Comparison of ENCODE assay signal across 25 cellular contexts in the genomic region with DNA sequence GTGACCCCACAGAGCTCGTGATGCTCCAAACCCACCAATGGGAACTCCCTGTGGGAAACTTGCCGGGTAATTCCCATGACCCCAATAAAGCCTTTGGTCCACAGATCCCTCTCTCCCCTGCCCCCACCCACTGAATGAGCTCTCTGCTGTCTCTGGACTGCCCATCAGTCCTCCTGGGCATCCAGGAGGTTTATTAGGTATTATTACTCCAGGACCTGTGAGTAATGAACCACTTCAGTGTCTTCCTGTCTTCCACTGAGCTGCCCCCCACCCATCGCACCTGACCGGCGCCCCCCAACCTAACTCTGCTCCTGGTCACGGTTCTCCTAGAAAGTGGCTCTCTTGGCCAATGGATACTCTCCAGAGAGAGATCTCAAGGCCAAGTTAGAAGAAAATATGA. TPM values are rescaled to one million over a fixed set of nuclear protein-coding genes. Genes with fewer than 3 reads are reported as not detected.
A peak's percentile ranks its signal among the peaks of the same experiment; 100 is the strongest.
DNase-seq lines count a peak whose midpoint lies in the region; ATAC-seq and TF ChIP-seq lines count a peak whose summit lies in the region.
"Had no signal": no experiment of that assay in that cellular context is flagged by ENCODE, and none has a peak within 500 bp of the region (broad histone marks: within the 10 kb centered on the region; RNA-seq: fewer than 3 reads in every experiment).

No MANE protein-coding gene starts in this region.

- CTCF ChIA-PET in HEK293 (lab: Yijun Ruan, JAX) = interaction anchor here (0.5 to 4.3 kb wide), 6 partner anchors 12 to 136 kb away, joined by 3 to 32 read pairs (median 5); no protein-coding TSS in a partner anchor
- CTCF ChIA-PET in IMR-90 (lab: Yijun Ruan, JAX) = no interaction called here

- H3K4me1 ChIP-seq in HEK293 (ENCODE audit: control insufficient read depth, insufficient read depth, low read length) = no peaks in the 10 kb centered on the region
- H3K4me1 ChIP-seq in IMR-90 (ENCODE audit: control insufficient read depth, insufficient read depth, low read length) = no peaks in the 10 kb centered on the region; the same call in 1 of the 2 replicates
- peaks cover 3% of the 10 kb centered on the region for H3K4me1 ChIP-seq in mesenchymal stem cell (ENCODE audit: control insufficient read depth, insufficient read depth, low read depth, low read length)
- no peaks in the 10 kb centered on the region for H3K4me1 ChIP-seq in spleen
- H3K4me1 ChIP-seq in suprapubic skin = no peaks in the 10 kb centered on the region
- H3K4me1 ChIP-seq: BE2C, BLaER1 had no signal

- ATAC-seq in IMR-90 (ENCODE audit: low read depth) (no peak), GM19452 (IDR thresholded peaks at IDR 0.05; ENCODE audit: unreplicated experiment) (no peak)
- ATAC-seq: GM12878 had no signal

- no peak overlapping the region for H3K9ac ChIP-seq in IMR-90 (ENCODE audit: low read depth, low read length)
- no peak overlapping the region for H3K9ac ChIP-seq in mesenchymal stem cell (ENCODE audit: low read length)
- H3K9ac ChIP-seq: BLaER1 had no signal

- no peak for TF ChIP-seq RAD21 in IMR-90 (IDR thresholded peaks at IDR 0.05; ENCODE audit: low read length)

- H2AFZ ChIP-seq in IMR-90 (replicated peaks; ENCODE audit: low read length, poor library complexity) (no peak overlapping the region), mesenchymal stem cell (ENCODE audit: low read depth, low read length) (no peak overlapping the region)

- H3K27me3 ChIP-seq in IMR-90 (ENCODE audit: control insufficient read depth, insufficient read depth, low read length) (peaks cover 13% of the 10 kb centered on the region), mesenchymal stem cell (ENCODE audit: control insufficient read depth in 1 of 2, insufficient read depth in 1 of 2, low read length in 2 of 2) (peaks cover 0 to 40% of the 10 kb centered on the region in 2 experiments), spleen (replicated peaks in 1 of 7) (peaks cover 0 to 12% (median 0%) of the 10 kb centered on the region in 7 donors), suprapubic skin (no peaks in the 10 kb centered on the region)
- H3K27me3 ChIP-seq: BE2C, BLaER1 had no signal

- no peak overlapping the region for H2BK5ac ChIP-seq in IMR-90 (ENCODE audit: low read depth, low read length, poor library complexity, severe bottlenecking)
- no peak overlapping the region for H2BK5ac ChIP-seq in mesenchymal stem cell (ENCODE audit: low read depth, low read length, poor library complexity, severe bottlenecking)

- dilution Hi-C loops in IMR-90 (cut with HindIII; ENCODE audit: low sequenced_read_pairs, unreplicated experiment) = no loop called here

- no peaks in the 10 kb centered on the region for H4K20me1 ChIP-seq in IMR-90 (ENCODE audit: insufficient read depth, low read length)
- H4K20me1 ChIP-seq: BLaER1 had no signal

- H3K18ac ChIP-seq in IMR-90 (ENCODE audit: low read depth, low read length) (no peak overlapping the region), mesenchymal stem cell (ENCODE audit: low read depth in 1 of 2, low read length in 2 of 2) (no peak overlapping the region)

- H2BK12ac ChIP-seq in mesenchymal stem cell (ENCODE audit: low read length in 2 of 2) = peak overlapping the region in 1 of 2 experiments; percentile 31

- H3K36me3 ChIP-seq in HEK293 (ENCODE audit: control insufficient read depth in 2 of 2, insufficient read depth in 1 of 2, low read length in 2 of 2) (no peaks in the 10 kb centered on the region), IMR-90 (ENCODE audit: control insufficient read depth, insufficient read depth, low read length) (no peaks in the 10 kb centered on the region), mesenchymal stem cell (ENCODE audit: control insufficient read depth in 1 of 2, insufficient read depth in 2 of 2, low read depth in 1 of 2, low read length in 2 of 2) (no peaks in the 10 kb centered on the region), spleen (no peaks in the 10 kb centered on the region), suprapubic skin (no peaks in the 10 kb centered on the region)
- H3K36me3 ChIP-seq: BE2C, BLaER1 had no signal

- H2AK5ac ChIP-seq in IMR-90 (ENCODE audit: low read depth, low read length) (no peak overlapping the region), mesenchymal stem cell (ENCODE audit: low read length, severe bottlenecking) (no peak overlapping the region)

- H4K8ac ChIP-seq in IMR-90 (ENCODE audit: low read depth in 2 of 2, low read length in 2 of 2) = no peak overlapping the region
- H4K8ac ChIP-seq in mesenchymal stem cell (ENCODE audit: low read length) = peak overlapping the region; percentile 4

- POLR2A ChIA-PET in HEK293 (lab: Yijun Ruan, JAX) = interaction anchor here (0.9 kb wide), 1 partner anchor 8 kb away, joined by 3 read pairs; no protein-coding TSS in a partner anchor
- POLR2A ChIA-PET in IMR-90 (lab: Charles Lee; ENCODE audit: unreplicated experiment) = no interaction called here

- DNase-seq in IMR-90 = no peak
- no peak for DNase-seq in mesenchymal stem cell
- DNase-seq in spleen = peak; percentile 41
- DNase-seq in inferior parietal cortex (ENCODE audit: extremely low spot score) = no peak
- DNase-seq in suprapubic skin (ENCODE audit: low spot score in 2 of 2) = no peak
- DNase-seq: 8988T; ACHN; BE2C; C1 segment of cervical spinal cord; CD4-positive, alpha-beta memory T cell; CD4-positive, CD25-positive, alpha-beta regulatory T cell; CD8-positive, alpha-beta memory T cell; COR-L47; DMS 273 treated with DMSO at 0.1 percent for 48 hours; DMS153; DMS79; DND-41; EL; GDM1 had no signal

- H3K4ac ChIP-seq in IMR-90 (ENCODE audit: low read depth, low read length) = no peak overlapping the region
- H3K4ac ChIP-seq in mesenchymal stem cell (ENCODE audit: low read depth in 1 of 2, low read length in 2 of 2) = no peak overlapping the region

- no peak overlapping the region for H2BK20ac ChIP-seq in IMR-90 (ENCODE audit: low read depth, low read length)

- peak overlapping the region; percentile 34 for H2AK9ac ChIP-seq in IMR-90 (replicated peaks; ENCODE audit: low read depth, low read length, poor library complexity)

- H3K56ac ChIP-seq in IMR-90 (ENCODE audit: extremely low read depth, insufficient read depth, low read length) = no peak overlapping the region

- in situ Hi-C loops in IMR-90 (cut with MboI; ENCODE audit: low sequenced_read_pairs) = no loop called here

- H3K23ac ChIP-seq in IMR-90 (ENCODE audit: low read depth, low read length) (no peak overlapping the region), mesenchymal stem cell (ENCODE audit: low read length in 2 of 2) (no peak overlapping the region)

- H3K4me2 ChIP-seq in IMR-90 (ENCODE audit: low read depth, low read length) (no peak overlapping the region), mesenchymal stem cell (ENCODE audit: low read length, poor library complexity, severe bottlenecking) (no peak overlapping the region)
- H3K4me2 ChIP-seq: BLaER1 had no signal

- intact Hi-C loops in IMR-90 (cut with micrococcal nuclease) = loop anchor here (10.0 kb wide), 1 partner anchor 1921 kb away; no protein-coding TSS in a partner anchor
- intact Hi-C loops in spleen (cut with DNase I; ENCODE audit: low total_unique reads) = no loop called here

- no TSS peak for BruUV-seq in IMR-90 (replicated peaks; lab: Mats Ljungman, UMichigan)

- H3K79me1 ChIP-seq in IMR-90 (ENCODE audit: low read depth in 1 of 2, low read length in 2 of 2) = no peaks in the 10 kb centered on the region
- H3K79me1 ChIP-seq in mesenchymal stem cell (replicated peaks; ENCODE audit: low read length, poor library complexity, severe bottlenecking) = no peaks in the 10 kb centered on the region

- H3K27ac ChIP-seq in HEK293 (ENCODE audit: extremely low read depth, low read depth, low read length) (no peak overlapping the region), IMR-90 (ENCODE audit: insufficient read depth, low read length) (no peak overlapping the region), mesenchymal stem cell (ENCODE audit: low read length, poor library complexity, severe bottlenecking) (no peak overlapping the region), spleen (no peak overlapping the region), suprapubic skin (no peak overlapping the region)
- H3K27ac ChIP-seq: BLaER1 had no signal

- WGBS in IMR-90 (ENCODE audit: extremely low coverage in 2 of 2, insufficient read length in 1 of 2), 2 experiments = no CpG with 5 or more reads among the region's 6 CpGs
- 86% methylated on average over 6 of the region's 6 CpGs for WGBS in mesenchymal stem cell
- 79 to 94% (median 90%) methylated on average over 5 to 6 of the region's 6 CpGs for WGBS in spleen, 5 donors
- WGBS in suprapubic skin = 89% methylated on average over 6 of the region's 6 CpGs

- no peaks in the 10 kb centered on the region for H3K9me3 ChIP-seq in HEK293 (ENCODE audit: control insufficient read depth, insufficient read depth, low read depth, low read length)
- H3K9me3 ChIP-seq in IMR-90 (ENCODE audit: control insufficient read depth, insufficient read depth, low read length) = no peaks in the 10 kb centered on the region
- no peaks in the 10 kb centered on the region for H3K9me3 ChIP-seq in mesenchymal stem cell (ENCODE audit: control insufficient read depth, low read length)
- H3K9me3 ChIP-seq in spleen = peaks cover 0 to 4% (median 0%) of the 10 kb centered on the region in 8 donors
- H3K9me3 ChIP-seq in suprapubic skin = no peaks in the 10 kb centered on the region
- H3K9me3 ChIP-seq: BE2C had no signal

- H4K91ac ChIP-seq in IMR-90 (ENCODE audit: insufficient read depth, low read depth, low read length) (no peak overlapping the region), mesenchymal stem cell (ENCODE audit: low read length) (peak overlapping the region; percentile 25)

- 0 out of 2 replicates have a peak, but pooled peaks cover 2% of the 10 kb centered on the region for H3K9me1 ChIP-seq in IMR-90 (ENCODE audit: insufficient read depth, low read length)

- H3K14ac ChIP-seq in IMR-90 (replicated peaks; ENCODE audit: low read depth, low read length) (no peak overlapping the region), mesenchymal stem cell (ENCODE audit: low read length in 2 of 2) (no peak overlapping the region)

- no peak overlapping the region for H2BK120ac ChIP-seq in IMR-90 (ENCODE audit: low read depth, low read length)
- no peak overlapping the region for H2BK120ac ChIP-seq in mesenchymal stem cell (ENCODE audit: low read depth, low read length)

- TF ChIP-seq POLR2A in IMR-90 (IDR thresholded peaks at IDR 0.05; ENCODE audit: low read depth, low read length) = no peak
- no peak for TF ChIP-seq POLR2A in spleen (IDR thresholded peaks at IDR 0.05)
- no peak for TF ChIP-seq POLR2A in suprapubic skin (IDR thresholded peaks at IDR 0.05)

- no peak overlapping the region for H3K4me3 ChIP-seq in HEK293 (ENCODE audit: low read depth, low read length)
- H3K4me3 ChIP-seq in IMR-90 (ENCODE audit: insufficient read depth, low read depth, low read length) = no peak overlapping the region
- H3K4me3 ChIP-seq in mesenchymal stem cell (ENCODE audit: insufficient read depth in 1 of 2, low read depth in 1 of 2, low read length in 2 of 2) = no peak overlapping the region
- no peak overlapping the region for H3K4me3 ChIP-seq in spleen
- H3K4me3 ChIP-seq in suprapubic skin = no peak overlapping the region
- H3K4me3 ChIP-seq: BLaER1, GM12878 had no signal

- no peak for TF ChIP-seq EP300 in suprapubic skin (IDR thresholded peaks at IDR 0.05)

- TF ChIP-seq CTCF in HEK293 (tag by site-specific recombination; IDR thresholded peaks at IDR 0.05) (no peak), IMR-90 (conservative IDR thresholded peaks at IDR 0.05; ENCODE audit: low read depth, low read length) (no peak), spleen (IDR thresholded peaks at IDR 0.05 in 8 of 11, conservative IDR thresholded peaks at IDR 0.05 in 3 of 11) (no peak), suprapubic skin (IDR thresholded peaks at IDR 0.05) (no peak)

- no peak overlapping the region for H4K5ac ChIP-seq in IMR-90 (ENCODE audit: low read depth, low read length)

- H2BK15ac ChIP-seq in IMR-90 (ENCODE audit: low read depth, low read length) (no peak overlapping the region), mesenchymal stem cell (ENCODE audit: low read depth, poor library complexity, severe bottlenecking) (no peak overlapping the region)

RNA-seq across cellular contexts. Expression of gene DNAH17, which starts 28.7 kb away (rescaled TPM):
- total RNA-seq in IMR-90 (2012; rRNA removed) = not detected in 2 replicates
- not detected in 2 replicates for polyA plus RNA-seq in IMR-90 (2012; rRNA removed)
- polyA plus RNA-seq in IMR-90 (2012; cell fraction: cytosol; rRNA removed) = not detected in 2 replicates
- not detected in 2 replicates for polyA plus RNA-seq in IMR-90 (2012; cell fraction: nucleus; rRNA removed; ENCODE audit: low replicate concordance)
- polyA plus RNA-seq in mesenchymal stem cell (2013, experiment 1 of 2) = 0.06 TPM
- polyA plus RNA-seq in mesenchymal stem cell (2013, experiment 2 of 2) = 0.01 TPM
- total RNA-seq in spleen = 1 to 10 TPM in 1 of 7 donors, under 1 TPM in 5, not detected in 1; 0.29 to 1.0 (median 0.77) TPM
- polyA plus RNA-seq in spleen = under 1 TPM; 0.06 to 0.72 (median 0.32) TPM
- total RNA-seq in suprapubic skin = 1 to 10 TPM; 3.7 to 6.7 (median 5.2) TPM
- total RNA-seq: G401 had no signal
- polyA plus RNA-seq: AG04450; CD8-positive, alpha-beta memory T cell had no signal
